12 cellular contexts compared by ENCODE assay signal in the genomic region with DNA sequence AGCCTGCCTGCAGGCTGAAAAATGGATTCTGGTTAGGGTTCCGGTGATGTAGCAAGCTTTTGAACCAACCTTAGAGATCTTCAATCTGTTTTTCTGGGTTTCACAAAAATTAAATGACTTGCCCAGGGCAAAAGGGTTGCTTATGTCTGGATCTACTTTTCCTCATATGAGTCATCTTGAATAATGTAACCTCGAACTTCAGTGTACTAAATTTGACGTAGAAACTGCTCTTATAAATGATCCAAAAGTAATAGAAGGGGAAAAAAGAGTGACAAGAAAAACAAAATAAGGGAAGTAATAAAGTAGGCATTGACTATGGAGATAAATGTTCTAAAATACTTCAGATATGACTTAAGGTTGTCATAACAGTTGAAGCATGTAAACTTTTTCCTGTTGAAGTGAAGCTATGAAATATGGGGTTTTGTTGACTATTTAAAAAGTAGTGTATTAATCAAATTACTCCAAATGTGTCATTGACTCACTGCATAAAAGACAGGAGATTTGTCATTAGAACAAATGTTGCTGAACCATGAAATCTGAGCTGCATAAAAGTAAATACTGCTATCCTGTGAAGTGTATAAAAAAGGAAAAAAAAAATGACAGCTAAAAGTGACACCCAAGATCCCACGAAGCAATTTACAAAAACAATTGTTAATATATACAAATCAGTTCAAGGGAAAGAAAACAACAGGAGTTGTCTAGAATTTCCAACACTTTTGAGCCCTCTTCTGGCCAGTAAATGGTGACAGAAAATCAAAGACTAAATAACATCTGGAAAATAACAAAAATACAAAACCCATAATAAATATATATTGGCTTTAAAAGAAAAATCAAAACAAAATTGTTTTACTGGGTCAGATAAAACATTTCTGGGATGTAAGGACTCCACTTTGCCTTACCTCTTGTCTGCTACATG.
DNase-seq lines count a peak whose midpoint lies in the region; ATAC-seq and TF ChIP-seq lines count a peak whose summit lies in the region.
"Had no signal": no experiment of that assay in that cellular context is flagged by ENCODE, and none has a peak within 500 bp of the region (broad histone marks: within the 10 kb centered on the region; RNA-seq: fewer than 3 reads in every experiment).

No MANE protein-coding gene starts in this region.

- no peak for ATAC-seq in GM19467 (IDR thresholded peaks at IDR 0.05; ENCODE audit: unreplicated experiment)
- no peak for ATAC-seq in GM18520 (IDR thresholded peaks at IDR 0.05; ENCODE audit: unreplicated experiment)
- ATAC-seq: stimulated activated effector memory CD8-positive, alpha-beta T cell treated with anti-CD3 and anti-CD28 coated beads, Interleukin-12 subunit alpha, Interleukin-12 subunit beta, amount 100 ng/mL, for 72 hours had no signal

- in situ Hi-C loops in SK-MEL-5 (cut with HindIII; ENCODE audit: low pct_unique_long_range_greater_than_20kb, low sequenced_read_pairs) = no loop called here

- peak; percentile 44 for DNase-seq in H4 (ENCODE audit: low spot score)
- peak; percentile 53 for DNase-seq in SK-MEL-5 (ENCODE audit: low read depth, low spot score)
- DNase-seq in fibroblast of mammary gland (ENCODE audit: low read depth) = peak; percentile 90
- peak; percentile 57 for DNase-seq in pulmonary artery endothelial cell (ENCODE audit: low read depth, low spot score)
- no peak for DNase-seq in stimulated activated CD4-positive, alpha-beta T cell treated with anti-CD3 and anti-CD28 coated beads, Interleukin-1b, Interleukin-23, amount 100 ng/mL, for 48 hours
- no peak for DNase-seq in NCI-H146 (lab: John Stamatoyannopoulos, UW)
- DNase-seq: activated CD4-positive, alpha-beta memory T cell treated with anti-CD3 and anti-CD28 coated beads, Interleukin-2, amount 10 ng/mL, durations not matched to agents 7 days and 5 days; DMS 273 treated with DMSO at 0.1 percent for 48 hours; effector CD8-positive, alpha-beta T cell had no signal

- peak; percentile 11 for TF ChIP-seq CTCF in fibroblast of mammary gland (conservative IDR thresholded peaks at IDR 0.05; ENCODE audit: control insufficient read depth, insufficient read depth, low read depth, low read length)

- no peak overlapping the region for H3K4me3 ChIP-seq in fibroblast of mammary gland (ENCODE audit: control insufficient read depth, low read depth, low read length)

Comparison
In these comparisons a context has a peak if more than half of its experiments do, and no peak if none do; other contexts are left out.
1. DNase-seq: peak in H4 (single experiment), SK-MEL-5 (single experiment), fibroblast of mammary gland (single experiment) and pulmonary artery endothelial cell (single experiment); none in stimulated activated CD4-positive, alpha-beta T cell treated with anti-CD3 and anti-CD28 coated beads, Interleukin-1b, Interleukin-23, amount 100 ng/mL, for 48 hours (single experiment) and NCI-H146 (single experiment).